18 cellular contexts compared by ENCODE assay signal in the genomic region with DNA sequence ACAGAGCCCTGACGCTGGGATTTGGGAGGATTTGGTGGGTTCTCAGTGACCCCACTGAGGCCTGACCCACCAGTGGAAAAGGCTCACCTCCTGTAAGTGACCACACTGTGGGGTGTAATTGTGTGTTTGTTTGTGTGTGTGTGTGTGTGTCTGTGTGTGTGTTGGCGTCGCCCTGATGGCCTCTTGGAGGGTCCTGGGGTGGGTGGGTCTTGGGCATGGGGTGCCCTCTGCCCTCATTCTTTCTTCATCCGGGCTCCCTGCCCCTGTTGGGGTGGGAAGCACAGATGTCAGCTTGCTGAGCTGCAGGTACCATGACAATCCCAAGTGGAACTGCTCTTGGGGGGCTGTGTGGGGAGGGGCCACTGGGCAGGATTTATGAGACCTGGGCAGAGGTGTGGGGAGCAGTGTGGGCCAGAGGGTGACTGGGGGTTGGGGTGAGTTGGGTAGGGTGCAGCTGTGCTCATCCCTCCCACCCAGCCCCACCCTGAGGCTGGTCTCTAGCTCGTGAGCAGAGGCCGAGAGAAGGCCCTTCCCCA. TPM values are rescaled to one million over a fixed set of nuclear protein-coding genes. Genes with fewer than 3 reads are reported as not detected.
A peak's percentile ranks its signal among the peaks of the same experiment; 100 is the strongest.
DNase-seq lines count a peak whose midpoint lies in the region; ATAC-seq and TF ChIP-seq lines count a peak whose summit lies in the region.
"Had no signal": no experiment of that assay in that cellular context is flagged by ENCODE, and none has a peak within 500 bp of the region (broad histone marks: within the 10 kb centered on the region; RNA-seq: fewer than 3 reads in every experiment).

No MANE protein-coding gene starts in this region.

- H3K36me3 ChIP-seq in ascending aorta (peaks cover 5 to 13% of the 10 kb centered on the region in 2 donors), tibial artery (peaks cover 0 to 11% (median 0%) of the 10 kb centered on the region in 3 donors), aorta (ENCODE audit: control insufficient read depth in 1 of 2, insufficient read depth in 2 of 2, low read length in 1 of 2) (no peaks in the 10 kb centered on the region), colonic mucosa (no peaks in the 10 kb centered on the region)

- intact Hi-C loops in ascending aorta (cut with DNase I), result loop anchor here (5.0 kb wide), 1 partner anchor 77 kb away; the partner anchor contains the start of gene UBA2
- intact Hi-C loops in tibial artery (cut with DNase I; ENCODE audit: low total_unique reads), result loop anchor here (5.0 kb wide), 2 partner anchors 102 to 147 kb away; partner anchors contain the start of gene PDCD2L
- intact Hi-C loops in aorta (cut with DNase I), result loop anchor here (5.0 to 10.0 kb wide), 4 partner anchors 72 to 690 kb away; partner anchors contain the start of genes PDCD2L (in 2 of the 2) and GPI (in 1 of the 2)
- intact Hi-C loops in colonic mucosa (cut with DNase I), result no loop called here

- H3K9me3 ChIP-seq in ascending aorta (no peaks in the 10 kb centered on the region), tibial artery (no peaks in the 10 kb centered on the region), aorta (ENCODE audit: control insufficient read depth, low read length) (no peaks in the 10 kb centered on the region), colonic mucosa (no peaks in the 10 kb centered on the region)

- TF ChIP-seq CTCF in ascending aorta (IDR thresholded peaks at IDR 0.05), result no peak
- TF ChIP-seq CTCF in nephron progenitor cell (IDR thresholded peaks at IDR 0.05), result no peak
- TF ChIP-seq CTCF in tibial artery (IDR thresholded peaks at IDR 0.05), result no peak
- no peak for TF ChIP-seq CTCF in colonic mucosa (IDR thresholded peaks at IDR 0.05)

- no peak for ATAC-seq in aorta (ENCODE audit: low FRiP score)

- no peaks in the 10 kb centered on the region for H3K9me3 Mint-ChIP-seq in activated naive CD4-positive, alpha-beta T cell treated with anti-CD3 and anti-CD28 coated beads, Interleukin-2, amount 10 ng/mL, durations not matched to agents 7 days and 5 days
- peaks cover 6% of the 10 kb centered on the region for H3K9me3 Mint-ChIP-seq in nephron progenitor cell
- H3K9me3 Mint-ChIP-seq: CD4-positive, alpha-beta T cell had no signal

- no peak for DNase-seq in activated naive CD4-positive, alpha-beta T cell treated with anti-CD3 and anti-CD28 coated beads, Interleukin-2, amount 10 ng/mL, durations not matched to agents 7 days and 5 days
- no peak for DNase-seq in activated naive CD4-positive, alpha-beta T cell treated with Interleukin-2 at 50 U/mL for 16 hours
- DNase-seq in ascending aorta (ENCODE audit: low spot score in 2 of 2) (no peak), nephron progenitor cell (no peak), tibial artery (peak; percentile 5 to 64), aorta (no peak), nucleus accumbens (lab: John Stamatoyannopoulos, UW) (no peak), colonic mucosa (no peak)
- DNase-seq: Calu3; CD4-positive, alpha-beta T cell; DMS53; EL; KBM-7; NCI-H187; NCI-H2107; NCI-H510A treated with DMSO at 0.1 percent for 48 hours; NCI-H82; SHP77 treated with DMSO at 0.1 percent for 48 hours had no signal

- CTCF ChIA-PET in activated naive CD4-positive, alpha-beta T cell treated with anti-CD3 and anti-CD28 coated beads, Interleukin-2, amount 10 ng/mL, durations not matched to agents 7 days and 5 days (lab: Charles Lee), result interaction anchor here (0.7 kb wide), 1 partner anchor 1130 kb away, joined by 3 read pairs; no protein-coding TSS in a partner anchor

- no peaks in the 10 kb centered on the region for H3K36me3 Mint-ChIP-seq in activated naive CD4-positive, alpha-beta T cell treated with anti-CD3 and anti-CD28 coated beads, Interleukin-2, amount 10 ng/mL, durations not matched to agents 7 days and 5 days
- H3K36me3 Mint-ChIP-seq in nephron progenitor cell (ENCODE audit: low read depth), result no peaks in the 10 kb centered on the region

- no peak overlapping the region for H3K4me3 Mint-ChIP-seq in activated naive CD4-positive, alpha-beta T cell treated with anti-CD3 and anti-CD28 coated beads, Interleukin-2, amount 10 ng/mL, durations not matched to agents 7 days and 5 days
- no peak overlapping the region for H3K4me3 Mint-ChIP-seq in nephron progenitor cell
- H3K4me3 Mint-ChIP-seq: CD4-positive, alpha-beta T cell had no signal

- H3K27me3 ChIP-seq in ascending aorta (no peaks in the 10 kb centered on the region), tibial artery (no peaks in the 10 kb centered on the region), aorta (ENCODE audit: control insufficient read depth in 1 of 2, insufficient read depth in 2 of 2, low read length in 1 of 2) (no peaks in the 10 kb centered on the region), colonic mucosa (no peaks in the 10 kb centered on the region)

- WGBS in aorta, 2 donors, result 55 to 71% methylated on average over 4 to 6 of the region's 6 CpGs

- no peak overlapping the region for H3K4me3 ChIP-seq in ascending aorta
- H3K4me3 ChIP-seq in tibial artery, result no peak overlapping the region
- no peak overlapping the region for H3K4me3 ChIP-seq in aorta (ENCODE audit: low read length in 2 of 2)
- no peak overlapping the region for H3K4me3 ChIP-seq in colonic mucosa

- peaks cover 10% of the 10 kb centered on the region for H3K4me1 Mint-ChIP-seq in activated naive CD4-positive, alpha-beta T cell treated with anti-CD3 and anti-CD28 coated beads, Interleukin-2, amount 10 ng/mL, durations not matched to agents 7 days and 5 days
- peaks cover 27% of the 10 kb centered on the region for H3K4me1 Mint-ChIP-seq in nephron progenitor cell

- no peak overlapping the region for H3K9ac ChIP-seq in colonic mucosa (ENCODE audit: low read depth in 2 of 2, low read length in 2 of 2)

- H3K27me3 Mint-ChIP-seq in activated naive CD4-positive, alpha-beta T cell treated with anti-CD3 and anti-CD28 coated beads, Interleukin-2, amount 10 ng/mL, durations not matched to agents 7 days and 5 days, result peaks cover 41% of the 10 kb centered on the region
- H3K27me3 Mint-ChIP-seq in nephron progenitor cell (ENCODE audit: low read depth, poor library complexity), result peaks cover 11% of the 10 kb centered on the region

- H3K4me1 ChIP-seq in ascending aorta (peaks cover 0 to 18% of the 10 kb centered on the region in 2 donors), tibial artery (peaks cover 0 to 42% (median 14%) of the 10 kb centered on the region in 4 donors), aorta (ENCODE audit: control insufficient read depth in 1 of 2, insufficient read depth in 2 of 2, low read length in 2 of 2) (no peaks in the 10 kb centered on the region), colonic mucosa (no peaks in the 10 kb centered on the region)

- H3K27ac Mint-ChIP-seq in activated naive CD4-positive, alpha-beta T cell treated with anti-CD3 and anti-CD28 coated beads, Interleukin-2, amount 10 ng/mL, durations not matched to agents 7 days and 5 days, result peak overlapping the region; percentile 33
- peak overlapping the region; percentile 86 for H3K27ac Mint-ChIP-seq in nephron progenitor cell
- H3K27ac Mint-ChIP-seq: CD4-positive, alpha-beta T cell had no signal

- H3K27ac ChIP-seq in ascending aorta (peak overlapping the region; percentile 0 to 30), tibial artery (peak overlapping the region in 1 of 2 donors; percentile 52), aorta (ENCODE audit: low read depth in 1 of 2, low read length in 2 of 2) (no peak overlapping the region), colonic mucosa (no peak overlapping the region)

RNA-seq across cellular contexts. Expression of gene WTIP, which starts 22.8 kb away (rescaled TPM):
- 127 TPM for total RNA-seq in ascending aorta
- 10 to 100 TPM; 74.0 to 89.3 TPM for total RNA-seq in aorta
- 10 to 100 TPM; 52.0 to 73.4 TPM for polyA plus RNA-seq in aorta
- total RNA-seq in colonic mucosa, result 1 to 10 TPM; 2.1 to 3.6 TPM

Comparison
In these comparisons a context has a peak if more than half of its experiments do, and no peak if none do; other contexts are left out.
1. DNase-seq: peak in tibial artery (2 of 2); none in activated naive CD4-positive, alpha-beta T cell treated with anti-CD3 and anti-CD28 coated beads, Interleukin-2, amount 10 ng/mL, durations not matched to agents 7 days and 5 days (single experiment), activated naive CD4-positive, alpha-beta T cell treated with Interleukin-2 at 50 U/mL for 16 hours (single experiment), ascending aorta (0 of 2), nephron progenitor cell (single experiment), aorta (0 of 2), nucleus accumbens (0 of 56) and colonic mucosa (single experiment).
2. H3K27ac ChIP-seq: peak in ascending aorta (2 of 2); none in aorta (0 of 2) and colonic mucosa (single experiment).
3. RNA of gene WTIP, which starts 22.8 kb away (total RNA-seq): 127 TPM in ascending aorta (single experiment) and 74.0 to 89.3 TPM in aorta; 2.1 to 3.6 TPM in colonic mucosa; every median in the first group is over 10 times any median in the second.